14 cellular contexts compared by ENCODE assay signal in the genomic region with DNA sequence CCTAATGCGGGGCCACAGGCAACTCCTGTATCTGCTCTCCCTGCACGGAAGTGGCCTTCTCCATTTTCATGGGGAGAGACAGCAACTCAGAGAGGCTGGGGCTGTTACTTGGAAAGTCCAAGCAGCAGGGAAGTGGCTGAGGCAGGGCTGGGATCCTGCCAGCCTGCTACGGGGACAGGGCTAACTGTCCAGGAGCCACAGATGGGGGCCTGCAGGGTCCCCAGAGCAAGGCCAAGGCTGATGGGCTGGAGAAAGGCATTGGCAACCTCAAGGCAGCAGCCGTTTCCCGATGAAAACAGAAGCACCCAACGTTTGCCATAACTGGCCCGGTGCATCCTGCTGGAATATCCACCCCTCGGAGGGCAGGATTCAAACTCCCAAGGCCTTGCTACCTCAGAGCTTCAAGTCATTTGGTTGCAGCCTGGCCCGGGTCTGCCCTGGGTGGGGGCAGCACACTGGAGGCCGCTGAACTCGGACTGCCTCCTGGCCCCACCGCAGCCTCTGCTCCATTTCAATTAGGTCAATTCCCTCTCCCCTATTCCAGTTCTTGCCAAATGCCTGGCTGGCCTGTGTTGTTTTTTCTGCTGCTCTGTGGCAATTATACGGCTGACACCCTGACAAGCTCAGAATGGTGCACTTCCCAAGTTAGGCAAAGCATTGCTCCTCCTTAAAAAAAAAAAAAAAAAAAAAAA.
DNase-seq lines count a peak whose midpoint lies in the region; TF ChIP-seq lines count a peak whose summit lies in the region.
"Had no signal": no experiment of that assay in that cellular context is flagged by ENCODE, and none has a peak within 500 bp of the region (broad histone marks: within the 10 kb centered on the region; RNA-seq: fewer than 3 reads in every experiment).

No MANE protein-coding gene starts in this region.

- no peaks in the 10 kb centered on the region for H3K9me3 Mint-ChIP-seq in endodermal cell
- H3K9me3 Mint-ChIP-seq: dendritic cell treated with granulocyte-macrophage colony-stimulating factor and Interleukin-4, amounts not matched to agents 40 ng/mL and 50 ng/mL, for 4 days; stimulated activated naive CD8-positive, alpha-beta T cell treated with anti-CD3 and anti-CD28 coated beads, Interleukin-15, amount 100 ng/mL, for 72 hours; T-helper 1 cell treated with Interleukin-12 subunit alpha and Interleukin-12 subunit beta and Interleukin-4 antibody, amounts not matched to agents 30 μg/mL and 1 μg/mL, for 36 hours had no signal

- H3K27me3 Mint-ChIP-seq in endodermal cell (ENCODE audit: insufficient read depth), result peaks cover 9% of the 10 kb centered on the region

- peak; percentile 41 for DNase-seq in NCI-H2171 treated with DMSO at 0.1 percent for 48 hours (lab: John Stamatoyannopoulos, UW)
- no peak for DNase-seq in NCI-H2171 (lab: John Stamatoyannopoulos, UW)
- DNase-seq in endodermal cell, result no peak
- peak; percentile 35 for DNase-seq in midbrain (lab: John Stamatoyannopoulos, UW)
- no peak for DNase-seq in ACHN
- no peak for DNase-seq in activated gamma-delta T cell treated with Interleukin-2 at 50 U/mL for 16 hours
- no peak for DNase-seq in DMS79 (lab: John Stamatoyannopoulos, UW)
- DNase-seq: CD4-positive, alpha-beta memory T cell; stimulated activated naive CD8-positive, alpha-beta T cell treated with anti-CD3 and anti-CD28 coated beads, Interleukin-15, amount 100 ng/mL, for 72 hours had no signal

- H3K4me1 ChIP-seq in endodermal cell (ENCODE audit: control insufficient read depth, insufficient read depth, low read length) (peaks cover 4% of the 10 kb centered on the region), subcutaneous abdominal adipose tissue (ENCODE audit: control insufficient read depth in 5 of 5, insufficient read depth in 5 of 5, low read length in 5 of 5) (peaks cover 3 to 67% (median 59%) of the 10 kb centered on the region in 5 donors)

- TF ChIP-seq CTCF in endodermal cell (conservative IDR thresholded peaks at IDR 0.05), result no peak

- no peak overlapping the region for H3K27ac Mint-ChIP-seq in endodermal cell
- H3K27ac Mint-ChIP-seq: CD4-positive, alpha-beta memory T cell; dendritic cell treated with granulocyte-macrophage colony-stimulating factor and Interleukin-4, amounts not matched to agents 40 ng/mL and 50 ng/mL, for 4 days; stimulated activated naive CD8-positive, alpha-beta T cell treated with anti-CD3 and anti-CD28 coated beads, Interleukin-15, amount 100 ng/mL, for 72 hours; T-helper 1 cell treated with Interleukin-12 subunit alpha and Interleukin-12 subunit beta and Interleukin-4 antibody, amounts not matched to agents 30 μg/mL and 1 μg/mL, for 36 hours had no signal

- 89 to 92% methylated on average over 9 to 13 of the region's 13 CpGs for WGBS in endodermal cell (ENCODE audit: insufficient coverage in 1 of 2, insufficient read length in 1 of 2), 2 experiments

- H3K4me1 Mint-ChIP-seq in endodermal cell, result peaks cover 7% of the 10 kb centered on the region

- no peak overlapping the region for H3K4me3 Mint-ChIP-seq in endodermal cell
- H3K4me3 Mint-ChIP-seq: CD4-positive, alpha-beta memory T cell; dendritic cell treated with granulocyte-macrophage colony-stimulating factor and Interleukin-4, amounts not matched to agents 40 ng/mL and 50 ng/mL, for 4 days; stimulated activated naive CD8-positive, alpha-beta T cell treated with anti-CD3 and anti-CD28 coated beads, Interleukin-15, amount 100 ng/mL, for 72 hours; T-helper 1 cell treated with Interleukin-12 subunit alpha and Interleukin-12 subunit beta and Interleukin-4 antibody, amounts not matched to agents 30 μg/mL and 1 μg/mL, for 36 hours had no signal

- H3K36me3 ChIP-seq in endodermal cell (ENCODE audit: control insufficient read depth, insufficient read depth, low read length) (no peaks in the 10 kb centered on the region), subcutaneous abdominal adipose tissue (ENCODE audit: control insufficient read depth in 5 of 5, insufficient read depth in 5 of 5, low read length in 5 of 5) (no peaks in the 10 kb centered on the region)
- H3K36me3 ChIP-seq: vagina had no signal

- H3K9me3 ChIP-seq in endodermal cell (ENCODE audit: control insufficient read depth, low read length) (no peaks in the 10 kb centered on the region), subcutaneous abdominal adipose tissue (ENCODE audit: control insufficient read depth in 5 of 5, low read length in 5 of 5) (no peaks in the 10 kb centered on the region)
- H3K9me3 ChIP-seq: vagina had no signal

- H3K9ac ChIP-seq in endodermal cell (ENCODE audit: extremely low read depth, low read length, poor library complexity, severe bottlenecking) (no peak overlapping the region), subcutaneous abdominal adipose tissue (ENCODE audit: low read length in 5 of 5) (peak overlapping the region in 1 of 5 donors; percentile 50)

- H3K27me3 ChIP-seq in endodermal cell (ENCODE audit: control insufficient read depth, insufficient read depth, low read length, poor library complexity, severe bottlenecking) (peaks cover 12% of the 10 kb centered on the region), subcutaneous abdominal adipose tissue (ENCODE audit: control insufficient read depth in 5 of 5, insufficient read depth in 4 of 5, low read length in 5 of 5) (peaks cover 0 to 3% (median 0%) of the 10 kb centered on the region in 5 donors)
- H3K27me3 ChIP-seq: vagina had no signal

- H3K27ac ChIP-seq in endodermal cell (ENCODE audit: low read depth, low read length), result peak overlapping the region; percentile 53
- H3K27ac ChIP-seq in subcutaneous abdominal adipose tissue (ENCODE audit: low read depth, low read length), result peak overlapping the region; percentile 76

- H3K36me3 Mint-ChIP-seq in endodermal cell (ENCODE audit: low read depth), result no peaks in the 10 kb centered on the region

- in situ Hi-C loops in ACHN (cut with HindIII; ENCODE audit: low pct_ligation_motif_present, low pct_unique_long_range_greater_than_20kb, low sequenced_read_pairs), result no loop called here

- H3K4me3 ChIP-seq in endodermal cell (ENCODE audit: low read length) (no peak overlapping the region), subcutaneous abdominal adipose tissue (ENCODE audit: low read depth in 1 of 5, low read length in 5 of 5) (peak overlapping the region in 1 of 5 donors; percentile 17)
- H3K4me3 ChIP-seq: K562 had no signal

Comparison
In these comparisons a context has a peak if more than half of its experiments do, and no peak if none do; other contexts are left out.
1. DNase-seq: peak in NCI-H2171 treated with DMSO at 0.1 percent for 48 hours (single experiment) and midbrain (single experiment); none in NCI-H2171 (single experiment), endodermal cell (single experiment), ACHN (single experiment), activated gamma-delta T cell treated with Interleukin-2 at 50 U/mL for 16 hours (single experiment) and DMS79 (single experiment).